In the genomic region with DNA sequence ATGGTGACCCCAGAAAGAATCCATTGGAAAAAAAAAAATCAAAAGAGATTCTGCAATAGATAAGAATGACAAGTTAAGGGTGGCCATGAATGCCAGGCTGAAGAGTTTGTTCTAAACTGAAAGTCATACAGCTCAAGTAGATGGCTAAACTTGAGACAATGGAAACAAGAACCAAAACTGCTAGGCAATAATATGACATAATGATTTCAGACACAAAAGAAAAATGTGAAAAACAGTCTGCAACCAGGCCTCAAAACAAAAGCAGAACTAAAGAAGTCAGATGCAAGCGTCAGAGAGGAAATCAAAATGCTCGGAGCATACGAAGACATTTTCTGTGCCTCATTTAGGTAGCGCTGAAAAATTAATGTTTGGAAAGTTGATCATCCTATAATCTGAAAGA, we compare ENCODE assay signal across 1 cellular context.
TF ChIP-seq lines count a peak whose summit lies in the region.

No MANE protein-coding gene starts in this region.

TF ChIP-seq in GM12878, 131 proteins besides CTCF, POLR2A, EP300 and RAD21 (continued from another document):
- TF ChIP-seq, protein P1, sequence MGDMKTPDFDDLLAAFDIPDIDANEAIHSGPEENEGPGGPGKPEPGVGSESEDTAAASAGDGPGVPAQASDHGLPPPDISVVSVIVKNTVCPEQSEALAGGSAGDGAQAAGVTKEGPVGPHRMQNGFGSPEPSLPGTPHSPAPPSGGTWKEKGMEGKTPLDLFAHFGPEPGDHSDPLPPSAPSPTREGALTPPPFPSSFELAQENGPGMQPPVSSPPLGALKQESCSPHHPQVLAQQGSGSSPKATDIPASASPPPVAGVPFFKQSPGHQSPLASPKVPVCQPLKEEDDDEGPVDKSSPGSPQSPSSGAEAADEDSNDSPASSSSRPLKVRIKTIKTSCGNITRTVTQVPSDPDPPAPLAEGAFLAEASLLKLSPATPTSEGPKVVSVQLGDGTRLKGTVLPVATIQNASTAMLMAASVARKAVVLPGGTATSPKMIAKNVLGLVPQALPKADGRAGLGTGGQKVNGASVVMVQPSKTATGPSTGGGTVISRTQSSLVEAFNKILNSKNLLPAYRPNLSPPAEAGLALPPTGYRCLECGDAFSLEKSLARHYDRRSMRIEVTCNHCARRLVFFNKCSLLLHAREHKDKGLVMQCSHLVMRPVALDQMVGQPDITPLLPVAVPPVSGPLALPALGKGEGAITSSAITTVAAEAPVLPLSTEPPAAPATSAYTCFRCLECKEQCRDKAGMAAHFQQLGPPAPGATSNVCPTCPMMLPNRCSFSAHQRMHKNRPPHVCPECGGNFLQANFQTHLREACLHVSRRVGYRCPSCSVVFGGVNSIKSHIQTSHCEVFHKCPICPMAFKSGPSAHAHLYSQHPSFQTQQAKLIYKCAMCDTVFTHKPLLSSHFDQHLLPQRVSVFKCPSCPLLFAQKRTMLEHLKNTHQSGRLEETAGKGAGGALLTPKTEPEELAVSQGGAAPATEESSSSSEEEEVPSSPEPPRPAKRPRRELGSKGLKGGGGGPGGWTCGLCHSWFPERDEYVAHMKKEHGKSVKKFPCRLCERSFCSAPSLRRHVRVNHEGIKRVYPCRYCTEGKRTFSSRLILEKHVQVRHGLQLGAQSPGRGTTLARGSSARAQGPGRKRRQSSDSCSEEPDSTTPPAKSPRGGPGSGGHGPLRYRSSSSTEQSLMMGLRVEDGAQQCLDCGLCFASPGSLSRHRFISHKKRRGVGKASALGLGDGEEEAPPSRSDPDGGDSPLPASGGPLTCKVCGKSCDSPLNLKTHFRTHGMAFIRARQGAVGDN (IDR thresholded peaks at IDR 0.05), result peak; percentile 49; the same call in 1 of the 2 replicates
- TF ChIP-seq ZNF24 (IDR thresholded peaks at IDR 0.05) (peak; percentile 82), SPI1 (IDR thresholded peaks at IDR 0.05; ENCODE audit: borderline replicate concordance, insufficient read depth, low read depth, low read length) (peak; percentile 25; the same call in 1 of the 2 replicates), KDM1A (IDR thresholded peaks at IDR 0.05; ENCODE audit: borderline replicate concordance) (no peak), CHD2 (IDR thresholded peaks at IDR 0.05; ENCODE audit: borderline replicate concordance, low read depth, low read length) (no peak), ESRRA (IDR thresholded peaks at IDR 0.05; ENCODE audit: low read length) (no peak), HDAC6 (IDR thresholded peaks at IDR 0.05; ENCODE audit: unreplicated experiment) (no peak), CREM (IDR thresholded peaks at IDR 0.05; ENCODE audit: low read depth) (peak; percentile 13; the same call in 1 of the 2 replicates), MTA2 (IDR thresholded peaks at IDR 0.05; ENCODE audit: low read depth) (no peak), KAT2A (conservative IDR thresholded peaks at IDR 0.05; ENCODE audit: control insufficient read depth, low read depth, low read length) (no peak), MXI1 (IDR thresholded peaks at IDR 0.05; ENCODE audit: low read depth, low read length) (no peak), YY1 (IDR thresholded peaks at IDR 0.05; ENCODE audit: low read depth, low read length) (peak; percentile 43; the same call in 1 of the 2 replicates)
- TF ChIP-seq, protein P2, sequence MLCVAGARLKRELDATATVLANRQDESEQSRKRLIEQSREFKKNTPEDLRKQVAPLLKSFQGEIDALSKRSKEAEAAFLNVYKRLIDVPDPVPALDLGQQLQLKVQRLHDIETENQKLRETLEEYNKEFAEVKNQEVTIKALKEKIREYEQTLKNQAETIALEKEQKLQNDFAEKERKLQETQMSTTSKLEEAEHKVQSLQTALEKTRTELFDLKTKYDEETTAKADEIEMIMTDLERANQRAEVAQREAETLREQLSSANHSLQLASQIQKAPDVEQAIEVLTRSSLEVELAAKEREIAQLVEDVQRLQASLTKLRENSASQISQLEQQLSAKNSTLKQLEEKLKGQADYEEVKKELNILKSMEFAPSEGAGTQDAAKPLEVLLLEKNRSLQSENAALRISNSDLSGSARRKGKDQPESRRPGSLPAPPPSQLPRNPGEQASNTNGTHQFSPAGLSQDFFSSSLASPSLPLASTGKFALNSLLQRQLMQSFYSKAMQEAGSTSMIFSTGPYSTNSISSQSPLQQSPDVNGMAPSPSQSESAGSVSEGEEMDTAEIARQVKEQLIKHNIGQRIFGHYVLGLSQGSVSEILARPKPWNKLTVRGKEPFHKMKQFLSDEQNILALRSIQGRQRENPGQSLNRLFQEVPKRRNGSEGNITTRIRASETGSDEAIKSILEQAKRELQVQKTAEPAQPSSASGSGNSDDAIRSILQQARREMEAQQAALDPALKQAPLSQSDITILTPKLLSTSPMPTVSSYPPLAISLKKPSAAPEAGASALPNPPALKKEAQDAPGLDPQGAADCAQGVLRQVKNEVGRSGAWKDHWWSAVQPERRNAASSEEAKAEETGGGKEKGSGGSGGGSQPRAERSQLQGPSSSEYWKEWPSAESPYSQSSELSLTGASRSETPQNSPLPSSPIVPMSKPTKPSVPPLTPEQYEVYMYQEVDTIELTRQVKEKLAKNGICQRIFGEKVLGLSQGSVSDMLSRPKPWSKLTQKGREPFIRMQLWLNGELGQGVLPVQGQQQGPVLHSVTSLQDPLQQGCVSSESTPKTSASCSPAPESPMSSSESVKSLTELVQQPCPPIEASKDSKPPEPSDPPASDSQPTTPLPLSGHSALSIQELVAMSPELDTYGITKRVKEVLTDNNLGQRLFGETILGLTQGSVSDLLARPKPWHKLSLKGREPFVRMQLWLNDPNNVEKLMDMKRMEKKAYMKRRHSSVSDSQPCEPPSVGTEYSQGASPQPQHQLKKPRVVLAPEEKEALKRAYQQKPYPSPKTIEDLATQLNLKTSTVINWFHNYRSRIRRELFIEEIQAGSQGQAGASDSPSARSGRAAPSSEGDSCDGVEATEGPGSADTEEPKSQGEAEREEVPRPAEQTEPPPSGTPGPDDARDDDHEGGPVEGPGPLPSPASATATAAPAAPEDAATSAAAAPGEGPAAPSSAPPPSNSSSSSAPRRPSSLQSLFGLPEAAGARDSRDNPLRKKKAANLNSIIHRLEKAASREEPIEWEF (IDR thresholded peaks at IDR 0.05; ENCODE audit: insufficient replicate concordance, low read depth, low read length), result no peak
- TF ChIP-seq, protein P3, sequence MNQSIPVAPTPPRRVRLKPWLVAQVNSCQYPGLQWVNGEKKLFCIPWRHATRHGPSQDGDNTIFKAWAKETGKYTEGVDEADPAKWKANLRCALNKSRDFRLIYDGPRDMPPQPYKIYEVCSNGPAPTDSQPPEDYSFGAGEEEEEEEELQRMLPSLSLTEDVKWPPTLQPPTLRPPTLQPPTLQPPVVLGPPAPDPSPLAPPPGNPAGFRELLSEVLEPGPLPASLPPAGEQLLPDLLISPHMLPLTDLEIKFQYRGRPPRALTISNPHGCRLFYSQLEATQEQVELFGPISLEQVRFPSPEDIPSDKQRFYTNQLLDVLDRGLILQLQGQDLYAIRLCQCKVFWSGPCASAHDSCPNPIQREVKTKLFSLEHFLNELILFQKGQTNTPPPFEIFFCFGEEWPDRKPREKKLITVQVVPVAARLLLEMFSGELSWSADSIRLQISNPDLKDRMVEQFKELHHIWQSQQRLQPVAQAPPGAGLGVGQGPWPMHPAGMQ (IDR thresholded peaks at IDR 0.05; ENCODE audit: borderline replicate concordance), result no peak
- TF ChIP-seq, protein P4, sequence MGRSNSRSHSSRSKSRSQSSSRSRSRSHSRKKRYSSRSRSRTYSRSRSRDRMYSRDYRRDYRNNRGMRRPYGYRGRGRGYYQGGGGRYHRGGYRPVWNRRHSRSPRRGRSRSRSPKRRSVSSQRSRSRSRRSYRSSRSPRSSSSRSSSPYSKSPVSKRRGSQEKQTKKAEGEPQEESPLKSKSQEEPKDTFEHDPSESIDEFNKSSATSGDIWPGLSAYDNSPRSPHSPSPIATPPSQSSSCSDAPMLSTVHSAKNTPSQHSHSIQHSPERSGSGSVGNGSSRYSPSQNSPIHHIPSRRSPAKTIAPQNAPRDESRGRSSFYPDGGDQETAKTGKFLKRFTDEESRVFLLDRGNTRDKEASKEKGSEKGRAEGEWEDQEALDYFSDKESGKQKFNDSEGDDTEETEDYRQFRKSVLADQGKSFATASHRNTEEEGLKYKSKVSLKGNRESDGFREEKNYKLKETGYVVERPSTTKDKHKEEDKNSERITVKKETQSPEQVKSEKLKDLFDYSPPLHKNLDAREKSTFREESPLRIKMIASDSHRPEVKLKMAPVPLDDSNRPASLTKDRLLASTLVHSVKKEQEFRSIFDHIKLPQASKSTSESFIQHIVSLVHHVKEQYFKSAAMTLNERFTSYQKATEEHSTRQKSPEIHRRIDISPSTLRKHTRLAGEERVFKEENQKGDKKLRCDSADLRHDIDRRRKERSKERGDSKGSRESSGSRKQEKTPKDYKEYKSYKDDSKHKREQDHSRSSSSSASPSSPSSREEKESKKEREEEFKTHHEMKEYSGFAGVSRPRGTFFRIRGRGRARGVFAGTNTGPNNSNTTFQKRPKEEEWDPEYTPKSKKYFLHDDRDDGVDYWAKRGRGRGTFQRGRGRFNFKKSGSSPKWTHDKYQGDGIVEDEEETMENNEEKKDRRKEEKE (IDR thresholded peaks at IDR 0.05), result no peak
